In the genomic region with DNA sequence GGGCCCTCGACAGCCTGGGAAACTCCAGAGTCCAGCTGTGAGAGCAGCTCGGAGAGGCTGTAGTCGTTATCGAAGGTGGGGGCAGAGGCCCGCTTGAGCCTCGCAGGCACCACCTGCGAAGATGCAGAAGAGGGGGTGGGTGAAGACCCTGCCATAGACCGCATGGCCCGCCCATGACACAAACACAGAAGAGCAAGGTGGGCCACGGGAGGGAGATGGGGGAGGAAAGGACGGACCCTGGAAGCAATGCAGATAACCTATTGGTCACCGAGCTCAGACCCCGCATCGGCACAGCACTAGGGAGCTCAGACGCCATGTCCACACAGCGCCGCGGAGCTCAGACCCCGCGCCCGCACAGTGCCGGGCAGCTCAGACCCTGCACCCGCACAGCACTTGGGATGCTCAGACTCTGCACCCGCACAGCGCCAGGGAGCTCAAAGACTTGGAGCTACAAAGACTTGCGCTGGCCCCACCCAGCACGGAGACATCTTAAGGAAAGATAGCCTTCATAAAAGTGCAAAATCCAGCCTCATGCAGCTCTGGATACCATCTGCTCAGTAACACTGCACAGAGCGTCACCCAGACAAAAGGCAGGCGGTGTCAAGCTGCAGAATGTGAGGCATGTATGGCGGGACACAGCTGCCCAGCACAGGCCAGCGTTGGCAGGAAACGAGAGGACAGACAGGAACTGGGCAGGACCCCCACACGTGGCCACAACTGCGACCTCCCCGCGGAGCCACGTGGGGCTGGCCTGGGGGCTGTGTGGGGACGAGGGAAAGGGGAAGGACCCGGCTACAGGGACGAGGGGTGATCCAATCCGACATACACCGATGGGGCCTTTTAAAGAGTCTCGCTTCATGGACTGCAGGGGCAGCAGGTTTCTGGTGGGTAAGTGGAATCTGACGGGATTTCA, we compare ENCODE assay signal across 19 cellular contexts. TPM values are rescaled to one million over a fixed set of nuclear protein-coding genes. Genes with fewer than 3 reads are reported as not detected.
"Had no signal": no experiment of that assay in that cellular context is flagged by ENCODE, and none has a peak within 500 bp of the region (broad histone marks: within the 10 kb centered on the region; RNA-seq: fewer than 3 reads in every experiment).

No MANE protein-coding gene starts in this region.

- H3K9me3 ChIP-seq: ascending aorta, breast epithelium, esophagus squamous epithelium, psoas muscle, thoracic aorta had no signal

- H3K4me1 ChIP-seq: ascending aorta, breast epithelium, psoas muscle had no signal

- ATAC-seq: activated CD8-positive, alpha-beta T cell treated with anti-CD3 and anti-CD28 coated beads, Interleukin-2, amount 10 ng/mL, durations not matched to agents 7 days and 5 days; psoas muscle; right cardiac atrium; stimulated activated effector memory CD8-positive, alpha-beta T cell treated with anti-CD3 and anti-CD28 coated beads, Interleukin-12 subunit alpha, Interleukin-12 subunit beta, amount 100 ng/mL, for 72 hours had no signal

- H3K4me3 ChIP-seq: ascending aorta, breast epithelium, esophagus squamous epithelium, psoas muscle, skin epidermis, thoracic aorta had no signal

- DNase-seq: activated CD4-positive, alpha-beta T cell treated with anti-CD3 and anti-CD28 coated beads, Interleukin-2, amount 10 ng/mL, durations not matched to agents 24 days and 14 days; activated CD4-positive, CD25-positive, alpha-beta regulatory T cell; activated CD8-positive, alpha-beta T cell treated with anti-CD3 and anti-CD28 coated beads, Interleukin-2, amount 10 ng/mL, durations not matched to agents 7 days and 5 days; activated naive CD4-positive, alpha-beta T cell treated with anti-CD3 and anti-CD28 coated beads, Interleukin-2, amount 10 ng/mL, durations not matched to agents 7 days and 5 days; activated T-cell treated with anti-CD3 and anti-CD28 coated beads, Interleukin-2, amount 50 U/mL, for 24 hours; cerebellar nuclear complex; cortex of kidney; effector CD4-positive, alpha-beta T cell; esophagus squamous epithelium; psoas muscle; right cardiac atrium; stimulated activated CD4-positive, alpha-beta T cell treated with anti-CD3 and anti-CD28 coated beads, Interleukin-4, amount 100 ng/mL, for 1 hour had no signal

- H3K27me3 ChIP-seq: ascending aorta, breast epithelium had no signal

- H3K27ac ChIP-seq: ascending aorta, breast epithelium, psoas muscle, skin epidermis, thoracic aorta had no signal

RNA-seq across cellular contexts. Expression of gene RIPK4, which starts 22.6 kb away (rescaled TPM):
- total RNA-seq: activated CD4-positive, alpha-beta T cell treated with anti-CD3 and anti-CD28 coated beads, Interleukin-2, amount 10 ng/mL, durations not matched to agents 24 days and 14 days; activated CD8-positive, alpha-beta T cell treated with anti-CD3 and anti-CD28 coated beads, Interleukin-2, amount 10 ng/mL, durations not matched to agents 7 days and 5 days; activated T-helper 2 cell treated with anti-CD3 and anti-CD28 coated beads, Interferon-gamma antibody, Interleukin-2, Interleukin-4, amounts not matched to agents 10 μg/mL and 5 μg/mL and 100 μg/mL, durations not matched to agents 14 hours and 24 hours and 36 hours; psoas muscle had no signal
- polyA plus RNA-seq: neural cell had no signal
